ENCODE assay signal across 8 cellular contexts in genomic region chr10:122374859-122375721, GRCh38. TPM values are rescaled to one million over a fixed set of nuclear protein-coding genes. Genes with fewer than 3 reads are reported as not detected.
DNase-seq lines count a peak whose midpoint lies in the region; ATAC-seq lines count a peak whose summit lies in the region.

No MANE protein-coding gene starts in this region.

- H3K4me1 Mint-ChIP-seq in effector memory CD8-positive, alpha-beta T cell (ENCODE audit: low read depth in 2 of 2), result peaks cover 21 to 34% of the 10 kb centered on the region in 2 donors

- peaks cover 13% of the 10 kb centered on the region for H3K36me3 Mint-ChIP-seq in effector memory CD8-positive, alpha-beta T cell (ENCODE audit: insufficient read depth)

- peak overlapping the region; percentile 95 to 97 for H3K4me3 Mint-ChIP-seq in effector memory CD8-positive, alpha-beta T cell

- peaks cover 9 to 15% of the 10 kb centered on the region in 2 donors for H3K27me3 Mint-ChIP-seq in effector memory CD8-positive, alpha-beta T cell

- no peaks in the 10 kb centered on the region for H3K9me3 Mint-ChIP-seq in effector memory CD8-positive, alpha-beta T cell

- ATAC-seq in HG02840 (IDR thresholded peaks at IDR 0.05; ENCODE audit: low FRiP score, unreplicated experiment), result peak; percentile 28
- peak; percentile 69 for ATAC-seq in effector memory CD8-positive, alpha-beta T cell (replicated peaks)

- H3K27ac Mint-ChIP-seq in effector memory CD8-positive, alpha-beta T cell, result peak overlapping the region; percentile 96 to 98

- DNase-seq in NCI-H2107 treated with DMSO at 0.1 percent for 48 hours (lab: John Stamatoyannopoulos, UW; ENCODE audit: unreplicated experiment) (peak; percentile 33), NCI-H2107 (lab: John Stamatoyannopoulos, UW) (no peak), NCI-H2171 treated with DMSO at 0.1 percent for 48 hours (lab: John Stamatoyannopoulos, UW) (peak; percentile 36), mesenteric fat pad (ENCODE audit: low spot score) (peak; percentile 92)
- DNase-seq in activated CD8-positive, alpha-beta memory T cell treated with anti-CD3 and anti-CD28 coated beads for 48 hours (ENCODE audit: low read depth in 2 of 3, low spot score in 2 of 3), result peak; percentile 48 to 75 (median 69)
- peak; percentile 72 to 80 (median 76) for DNase-seq in effector memory CD8-positive, alpha-beta T cell
- peak; percentile 69 for DNase-seq in stimulated activated CD8-positive, alpha-beta memory T cell treated with anti-CD3 and anti-CD28 coated beads, Interleukin-12 subunit alpha, Interleukin-12 subunit beta, amount 100 ng/mL, for 4 hours (ENCODE audit: low read depth)

RNA-seq across cellular contexts. Expression of gene PLEKHA1, which starts 0.6 kb away (rescaled TPM):
- total RNA-seq in mesenteric fat pad, result 27.9 TPM
